ENCODE assay signal across 17 cellular contexts in the genomic region with DNA sequence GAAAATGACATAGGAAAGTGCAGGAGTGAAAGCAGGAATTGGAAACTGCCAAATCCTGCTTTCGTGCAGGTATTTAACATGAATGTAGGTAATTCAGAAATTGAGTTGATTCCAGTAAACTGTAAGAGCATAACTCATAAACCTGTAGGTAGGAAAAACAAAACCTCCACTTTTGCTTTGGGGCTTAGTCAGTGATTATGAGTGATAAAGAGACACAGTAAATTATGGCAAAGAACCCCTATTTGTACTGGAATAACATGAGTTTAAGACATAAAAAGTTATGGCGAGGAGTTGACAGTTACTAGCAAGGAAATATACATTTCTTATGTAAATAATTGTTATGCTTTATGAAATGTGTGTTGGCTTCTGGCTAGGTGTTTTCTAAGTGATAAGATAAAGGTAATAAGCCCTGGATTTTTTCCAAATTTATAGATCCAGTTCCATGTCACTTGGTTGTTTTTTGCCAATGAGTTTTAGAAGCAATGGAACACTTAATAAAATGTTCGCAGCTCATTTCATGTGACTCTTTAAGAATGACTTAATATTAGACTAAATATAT.
"Had no signal": no experiment of that assay in that cellular context is flagged by ENCODE, and none has a peak within 500 bp of the region (broad histone marks: within the 10 kb centered on the region; RNA-seq: fewer than 3 reads in every experiment).

No MANE protein-coding gene starts in this region.

- H3K36me3 Mint-ChIP-seq: activated CD4-positive, alpha-beta memory T cell treated with anti-CD3 and anti-CD28 coated beads for 36 hours; activated naive CD8-positive, alpha-beta T cell had no signal

- H3K36me3 ChIP-seq: neural progenitor cell had no signal

- H3K4me2 ChIP-seq: neural progenitor cell had no signal

- H3K9me3 Mint-ChIP-seq: activated CD4-positive, alpha-beta memory T cell treated with anti-CD3 and anti-CD28 coated beads for 36 hours; neural progenitor cell; stimulated activated memory B cell treated with anti-CD40 and anti-IgM and Interleukin-4, amounts not matched to agents 10 μg/mL and 1 μg/mL and 100 μg/mL, for 72 hours had no signal

- H3K27me3 Mint-ChIP-seq: stimulated activated memory B cell treated with anti-CD40 and anti-IgM and Interleukin-4, amounts not matched to agents 10 μg/mL and 1 μg/mL and 100 μg/mL, for 72 hours had no signal

- H3K4me3 ChIP-seq: neural progenitor cell, spleen, suprapubic skin had no signal

- H3K27me3 ChIP-seq: brain microvascular endothelial cell, neural progenitor cell, spleen, suprapubic skin had no signal

- H3K4me1 Mint-ChIP-seq: stimulated activated memory B cell treated with anti-CD40 and anti-IgM and Interleukin-4, amounts not matched to agents 10 μg/mL and 1 μg/mL and 100 μg/mL, for 72 hours had no signal

- H3K4me3 Mint-ChIP-seq: activated CD4-positive, alpha-beta memory T cell treated with anti-CD3 and anti-CD28 coated beads for 36 hours; activated naive CD8-positive, alpha-beta T cell; neural progenitor cell; stimulated activated memory B cell treated with anti-CD40 and anti-IgM and Interleukin-4, amounts not matched to agents 10 μg/mL and 1 μg/mL and 100 μg/mL, for 72 hours had no signal

- H3K4me1 ChIP-seq: neural progenitor cell, spleen had no signal

- FAIRE-seq: islet of Langerhans had no signal

- DNase-seq: activated CD4-positive, alpha-beta memory T cell treated with anti-CD3 and anti-CD28 coated beads for 36 hours; activated CD4-positive, CD25-positive, alpha-beta regulatory T cell treated with anti-CD3 and anti-CD28 coated beads, Interleukin-2, amount 50 U/mL, for 72 hours; activated gamma-delta T cell; activated T-cell treated with anti-CD3 and anti-CD28 coated beads, Interleukin-2, amount 50 U/mL, for 48 hours; amygdala; brain microvascular endothelial cell; dermis blood vessel endothelial cell; glutamatergic neuron; spleen; stimulated activated CD4-positive, alpha-beta T cell treated with anti-CD3 and anti-CD28 coated beads, Interleukin-1b, Interleukin-23, amount 100 ng/mL, for 48 hours; SW 1271 had no signal

- H2AFZ ChIP-seq: neural progenitor cell, parathyroid adenoma had no signal

- H3K27ac ChIP-seq: brain microvascular endothelial cell, neural progenitor cell, parathyroid adenoma, spleen, suprapubic skin had no signal

- H3K9me3 ChIP-seq: spleen, suprapubic skin had no signal

- ATAC-seq: stimulated activated memory B cell treated with anti-CD40 and anti-IgM and Interleukin-4, amounts not matched to agents 10 μg/mL and 1 μg/mL and 100 μg/mL, for 72 hours had no signal

- H3K27ac Mint-ChIP-seq: activated CD4-positive, alpha-beta memory T cell treated with anti-CD3 and anti-CD28 coated beads for 36 hours; activated naive CD8-positive, alpha-beta T cell; neural progenitor cell; stimulated activated memory B cell treated with anti-CD40 and anti-IgM and Interleukin-4, amounts not matched to agents 10 μg/mL and 1 μg/mL and 100 μg/mL, for 72 hours had no signal

- H3K9ac ChIP-seq: neural progenitor cell, parathyroid adenoma had no signal
